16 cellular contexts compared by ENCODE assay signal in the genomic region with DNA sequence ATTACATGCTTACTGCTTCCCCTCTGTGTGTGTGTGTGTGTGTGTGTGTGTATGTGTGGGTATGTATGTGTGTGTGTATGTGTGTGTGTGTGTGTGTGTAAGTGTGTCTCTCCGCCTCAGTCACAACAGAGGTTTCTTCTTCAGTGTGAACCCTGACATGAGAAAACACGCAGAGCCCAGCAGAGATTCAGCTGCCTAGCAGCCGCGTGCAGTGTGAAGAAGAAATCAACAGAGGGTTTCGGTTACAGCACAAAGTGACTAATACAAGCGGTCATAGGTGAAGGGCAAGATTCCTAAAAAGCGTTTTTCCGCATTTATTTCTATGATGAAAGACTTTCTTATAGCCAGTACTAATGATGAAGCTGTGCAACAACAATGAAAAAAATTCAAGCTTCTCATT. TPM values are rescaled to one million over a fixed set of nuclear protein-coding genes. Genes with fewer than 3 reads are reported as not detected.
"Had no signal": no experiment of that assay in that cellular context is flagged by ENCODE, and none has a peak within 500 bp of the region (broad histone marks: within the 10 kb centered on the region; RNA-seq: fewer than 3 reads in every experiment).

No MANE protein-coding gene starts in this region.

- H3K4me3 ChIP-seq: hepatocyte, lung, psoas muscle had no signal

- H3K4me3 Mint-ChIP-seq: naive thymus-derived CD4-positive, alpha-beta T cell had no signal

- H3K36me3 ChIP-seq: neutrophil had no signal

- H3K27ac Mint-ChIP-seq: naive thymus-derived CD4-positive, alpha-beta T cell had no signal

- H3K4me1 ChIP-seq: foreskin keratinocyte, psoas muscle had no signal

- H3K9me3 ChIP-seq: neutrophil had no signal

- H3K27ac ChIP-seq: foreskin keratinocyte, hepatocyte, neutrophil, psoas muscle had no signal

- H3K27me3 Mint-ChIP-seq: naive thymus-derived CD4-positive, alpha-beta T cell had no signal

- DNase-seq: effector memory CD4-positive, alpha-beta T cell; foreskin keratinocyte; kidney; left cardiac atrium; left ventricle myocardium superior; mesenchymal stem cell; naive thymus-derived CD4-positive, alpha-beta T cell; psoas muscle; small intestine; stimulated activated CD4-positive, alpha-beta T cell treated with anti-CD3 and anti-CD28 coated beads, Interleukin-12 subunit alpha, Interleukin-12 subunit beta, amount 100 ng/mL, for 4 hours; stimulated activated naive CD4-positive, alpha-beta T cell had no signal

RNA-seq across cellular contexts. Expression of a gene that starts 55.3 kb away (rescaled TPM):
- total RNA-seq: esophagus mucosa, kidney, left cardiac atrium, left ventricle myocardium superior, osteoblast, psoas muscle had no signal
